In the genomic region with DNA sequence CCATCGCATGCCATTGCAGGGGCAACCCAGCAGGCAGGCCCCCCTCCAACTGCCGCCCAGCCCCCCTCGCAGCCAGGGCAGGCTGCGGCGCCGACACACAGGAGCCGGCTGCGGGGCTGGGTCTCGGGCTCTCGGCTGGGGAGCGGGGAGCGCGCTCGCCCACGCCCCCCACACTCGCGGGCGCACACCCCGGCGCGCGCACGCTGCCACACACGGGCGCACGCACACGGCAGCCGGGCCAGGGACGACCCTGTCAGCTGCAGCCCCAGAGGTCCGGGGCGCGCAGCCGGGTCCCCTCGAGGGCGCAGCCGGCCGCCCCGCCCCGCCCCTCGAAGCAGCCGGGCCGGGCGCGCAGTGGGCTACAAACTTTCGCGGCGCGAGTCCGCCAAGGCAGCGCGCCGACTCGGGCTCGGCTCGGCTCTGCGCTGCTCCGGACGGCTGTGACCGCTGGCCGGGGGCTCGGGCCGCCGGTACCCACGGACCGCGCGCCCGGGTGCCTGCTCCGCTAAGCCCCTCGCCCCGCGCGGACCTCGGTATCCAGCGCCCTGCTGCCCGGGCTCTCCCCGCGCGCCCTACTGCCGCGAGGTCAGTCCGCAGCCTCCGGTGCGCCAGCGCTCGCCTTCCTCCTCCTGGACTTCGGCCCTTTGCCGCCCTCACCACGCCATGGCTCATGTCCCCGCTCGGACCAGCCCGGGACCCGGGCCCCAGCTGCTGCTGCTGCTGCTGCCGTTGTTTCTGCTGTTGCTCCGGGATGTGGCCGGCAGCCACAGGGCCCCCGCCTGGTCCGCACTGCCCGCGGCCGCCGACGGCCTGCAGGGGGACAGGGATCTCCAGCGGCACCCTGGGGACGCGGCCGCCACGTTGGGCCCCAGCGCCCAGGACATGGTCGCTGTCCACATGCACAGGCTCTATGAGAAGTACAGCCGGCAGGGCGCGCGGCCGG, we compare ENCODE assay signal across 1 cellular context.
TF ChIP-seq lines count a peak whose summit lies in the region.

A gene with protein sequence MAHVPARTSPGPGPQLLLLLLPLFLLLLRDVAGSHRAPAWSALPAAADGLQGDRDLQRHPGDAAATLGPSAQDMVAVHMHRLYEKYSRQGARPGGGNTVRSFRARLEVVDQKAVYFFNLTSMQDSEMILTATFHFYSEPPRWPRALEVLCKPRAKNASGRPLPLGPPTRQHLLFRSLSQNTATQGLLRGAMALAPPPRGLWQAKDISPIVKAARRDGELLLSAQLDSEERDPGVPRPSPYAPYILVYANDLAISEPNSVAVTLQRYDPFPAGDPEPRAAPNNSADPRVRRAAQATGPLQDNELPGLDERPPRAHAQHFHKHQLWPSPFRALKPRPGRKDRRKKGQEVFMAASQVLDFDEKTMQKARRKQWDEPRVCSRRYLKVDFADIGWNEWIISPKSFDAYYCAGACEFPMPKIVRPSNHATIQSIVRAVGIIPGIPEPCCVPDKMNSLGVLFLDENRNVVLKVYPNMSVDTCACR (plus strand): TSS at position 209 of the 943 bp plus-strand sequence. CDS start 455 bp downstream, at position 664.

TF ChIP-seq in HepG2, 621 proteins besides CTCF, POLR2A, EP300 and RAD21 (continued from another document):
- TF ChIP-seq, protein P1, sequence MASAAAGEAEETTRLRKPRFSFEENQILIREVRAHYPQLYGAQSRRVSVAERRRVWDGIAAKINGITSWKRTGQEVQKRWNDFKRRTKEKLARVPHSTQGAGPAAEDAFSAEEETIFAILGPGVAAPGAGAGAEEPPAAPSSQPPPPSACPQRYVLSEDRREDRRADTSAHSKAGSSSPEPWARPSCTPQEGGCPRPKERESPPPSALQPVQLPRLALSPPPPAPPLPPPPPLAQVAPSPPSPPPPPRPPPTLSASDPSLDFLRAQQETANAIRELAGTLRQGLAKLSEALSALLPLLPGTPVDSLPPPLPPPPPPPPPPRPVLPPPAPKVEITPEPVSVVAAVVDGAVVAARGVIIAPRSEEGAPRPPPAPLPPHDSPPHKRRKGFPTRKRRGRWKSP (CRISPR knock-in tag; IDR thresholded peaks at IDR 0.05): no peak
- TF ChIP-seq HOXA3 (CRISPR knock-in tag; IDR thresholded peaks at IDR 0.05): peak; percentile 15; the same call in 1 of the 2 replicates
- TF ChIP-seq HNF4A (CRISPR knock-in tag; IDR thresholded peaks at IDR 0.05): peak; percentile 68
- no peak for TF ChIP-seq ZNF264 (CRISPR knock-in tag; IDR thresholded peaks at IDR 0.05)
- TF ChIP-seq, protein P2, sequence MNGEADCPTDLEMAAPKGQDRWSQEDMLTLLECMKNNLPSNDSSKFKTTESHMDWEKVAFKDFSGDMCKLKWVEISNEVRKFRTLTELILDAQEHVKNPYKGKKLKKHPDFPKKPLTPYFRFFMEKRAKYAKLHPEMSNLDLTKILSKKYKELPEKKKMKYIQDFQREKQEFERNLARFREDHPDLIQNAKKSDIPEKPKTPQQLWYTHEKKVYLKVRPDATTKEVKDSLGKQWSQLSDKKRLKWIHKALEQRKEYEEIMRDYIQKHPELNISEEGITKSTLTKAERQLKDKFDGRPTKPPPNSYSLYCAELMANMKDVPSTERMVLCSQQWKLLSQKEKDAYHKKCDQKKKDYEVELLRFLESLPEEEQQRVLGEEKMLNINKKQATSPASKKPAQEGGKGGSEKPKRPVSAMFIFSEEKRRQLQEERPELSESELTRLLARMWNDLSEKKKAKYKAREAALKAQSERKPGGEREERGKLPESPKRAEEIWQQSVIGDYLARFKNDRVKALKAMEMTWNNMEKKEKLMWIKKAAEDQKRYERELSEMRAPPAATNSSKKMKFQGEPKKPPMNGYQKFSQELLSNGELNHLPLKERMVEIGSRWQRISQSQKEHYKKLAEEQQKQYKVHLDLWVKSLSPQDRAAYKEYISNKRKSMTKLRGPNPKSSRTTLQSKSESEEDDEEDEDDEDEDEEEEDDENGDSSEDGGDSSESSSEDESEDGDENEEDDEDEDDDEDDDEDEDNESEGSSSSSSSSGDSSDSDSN (CRISPR knock-in tag; IDR thresholded peaks at IDR 0.05): peak; percentile 66
- TF ChIP-seq GABPB1 (CRISPR knock-in tag; IDR thresholded peaks at IDR 0.05): peak; percentile 28; the same call in 1 of the 2 replicates
- TF ChIP-seq CEBPB (IDR thresholded peaks at IDR 0.05; ENCODE audit: borderline replicate concordance, low read depth, low read length): no peak
- peak; percentile 41 for TF ChIP-seq XRCC5 (optimal IDR thresholded peaks at IDR 0.05; ENCODE audit: low read length)
- no peak for TF ChIP-seq HIVEP1 (CRISPR knock-in tag; IDR thresholded peaks at IDR 0.05)
- TF ChIP-seq, protein P3, sequence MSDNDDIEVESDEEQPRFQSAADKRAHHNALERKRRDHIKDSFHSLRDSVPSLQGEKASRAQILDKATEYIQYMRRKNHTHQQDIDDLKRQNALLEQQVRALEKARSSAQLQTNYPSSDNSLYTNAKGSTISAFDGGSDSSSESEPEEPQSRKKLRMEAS (IDR thresholded peaks at IDR 0.05): 0 out of 2 replicates have a peak, but pooled peaks have one; percentile 22
- TF ChIP-seq HNF4G (IDR thresholded peaks at IDR 0.05; ENCODE audit: borderline replicate concordance, low read depth, low read length): peak; percentile 50; the same call in 1 of the 2 replicates
- peak; percentile 41; the same call in 1 of the 2 replicates for TF ChIP-seq HNF4G (CRISPR knock-in tag; IDR thresholded peaks at IDR 0.05; ENCODE audit: borderline replicate concordance, low read depth)
- peak; percentile 63 for TF ChIP-seq ZNF777 (CRISPR knock-in tag; IDR thresholded peaks at IDR 0.05)
- no peak for TF ChIP-seq SOX13 (IDR thresholded peaks at IDR 0.05)
- TF ChIP-seq SOX13 (CRISPR knock-in tag; conservative IDR thresholded peaks at IDR 0.05 in 1 of 2, IDR thresholded peaks at IDR 0.05 in 1 of 2): no peak
- TF ChIP-seq, protein P4, sequence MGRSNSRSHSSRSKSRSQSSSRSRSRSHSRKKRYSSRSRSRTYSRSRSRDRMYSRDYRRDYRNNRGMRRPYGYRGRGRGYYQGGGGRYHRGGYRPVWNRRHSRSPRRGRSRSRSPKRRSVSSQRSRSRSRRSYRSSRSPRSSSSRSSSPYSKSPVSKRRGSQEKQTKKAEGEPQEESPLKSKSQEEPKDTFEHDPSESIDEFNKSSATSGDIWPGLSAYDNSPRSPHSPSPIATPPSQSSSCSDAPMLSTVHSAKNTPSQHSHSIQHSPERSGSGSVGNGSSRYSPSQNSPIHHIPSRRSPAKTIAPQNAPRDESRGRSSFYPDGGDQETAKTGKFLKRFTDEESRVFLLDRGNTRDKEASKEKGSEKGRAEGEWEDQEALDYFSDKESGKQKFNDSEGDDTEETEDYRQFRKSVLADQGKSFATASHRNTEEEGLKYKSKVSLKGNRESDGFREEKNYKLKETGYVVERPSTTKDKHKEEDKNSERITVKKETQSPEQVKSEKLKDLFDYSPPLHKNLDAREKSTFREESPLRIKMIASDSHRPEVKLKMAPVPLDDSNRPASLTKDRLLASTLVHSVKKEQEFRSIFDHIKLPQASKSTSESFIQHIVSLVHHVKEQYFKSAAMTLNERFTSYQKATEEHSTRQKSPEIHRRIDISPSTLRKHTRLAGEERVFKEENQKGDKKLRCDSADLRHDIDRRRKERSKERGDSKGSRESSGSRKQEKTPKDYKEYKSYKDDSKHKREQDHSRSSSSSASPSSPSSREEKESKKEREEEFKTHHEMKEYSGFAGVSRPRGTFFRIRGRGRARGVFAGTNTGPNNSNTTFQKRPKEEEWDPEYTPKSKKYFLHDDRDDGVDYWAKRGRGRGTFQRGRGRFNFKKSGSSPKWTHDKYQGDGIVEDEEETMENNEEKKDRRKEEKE (IDR thresholded peaks at IDR 0.05): no peak
- no peak for TF ChIP-seq RAD51 (IDR thresholded peaks at IDR 0.05; ENCODE audit: borderline replicate concordance)
- no peak for TF ChIP-seq ZNF572 (CRISPR knock-in tag; IDR thresholded peaks at IDR 0.05)
- TF ChIP-seq ZFYVE20 (CRISPR knock-in tag; IDR thresholded peaks at IDR 0.05; ENCODE audit: borderline replicate concordance, low read depth): no peak
- TF ChIP-seq, protein P5, sequence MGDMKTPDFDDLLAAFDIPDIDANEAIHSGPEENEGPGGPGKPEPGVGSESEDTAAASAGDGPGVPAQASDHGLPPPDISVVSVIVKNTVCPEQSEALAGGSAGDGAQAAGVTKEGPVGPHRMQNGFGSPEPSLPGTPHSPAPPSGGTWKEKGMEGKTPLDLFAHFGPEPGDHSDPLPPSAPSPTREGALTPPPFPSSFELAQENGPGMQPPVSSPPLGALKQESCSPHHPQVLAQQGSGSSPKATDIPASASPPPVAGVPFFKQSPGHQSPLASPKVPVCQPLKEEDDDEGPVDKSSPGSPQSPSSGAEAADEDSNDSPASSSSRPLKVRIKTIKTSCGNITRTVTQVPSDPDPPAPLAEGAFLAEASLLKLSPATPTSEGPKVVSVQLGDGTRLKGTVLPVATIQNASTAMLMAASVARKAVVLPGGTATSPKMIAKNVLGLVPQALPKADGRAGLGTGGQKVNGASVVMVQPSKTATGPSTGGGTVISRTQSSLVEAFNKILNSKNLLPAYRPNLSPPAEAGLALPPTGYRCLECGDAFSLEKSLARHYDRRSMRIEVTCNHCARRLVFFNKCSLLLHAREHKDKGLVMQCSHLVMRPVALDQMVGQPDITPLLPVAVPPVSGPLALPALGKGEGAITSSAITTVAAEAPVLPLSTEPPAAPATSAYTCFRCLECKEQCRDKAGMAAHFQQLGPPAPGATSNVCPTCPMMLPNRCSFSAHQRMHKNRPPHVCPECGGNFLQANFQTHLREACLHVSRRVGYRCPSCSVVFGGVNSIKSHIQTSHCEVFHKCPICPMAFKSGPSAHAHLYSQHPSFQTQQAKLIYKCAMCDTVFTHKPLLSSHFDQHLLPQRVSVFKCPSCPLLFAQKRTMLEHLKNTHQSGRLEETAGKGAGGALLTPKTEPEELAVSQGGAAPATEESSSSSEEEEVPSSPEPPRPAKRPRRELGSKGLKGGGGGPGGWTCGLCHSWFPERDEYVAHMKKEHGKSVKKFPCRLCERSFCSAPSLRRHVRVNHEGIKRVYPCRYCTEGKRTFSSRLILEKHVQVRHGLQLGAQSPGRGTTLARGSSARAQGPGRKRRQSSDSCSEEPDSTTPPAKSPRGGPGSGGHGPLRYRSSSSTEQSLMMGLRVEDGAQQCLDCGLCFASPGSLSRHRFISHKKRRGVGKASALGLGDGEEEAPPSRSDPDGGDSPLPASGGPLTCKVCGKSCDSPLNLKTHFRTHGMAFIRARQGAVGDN (CRISPR knock-in tag; IDR thresholded peaks at IDR 0.05): peak; percentile 46
- TF ChIP-seq RXRA (CRISPR knock-in tag; IDR thresholded peaks at IDR 0.05): no peak
- TF ChIP-seq ZFY (CRISPR knock-in tag; IDR thresholded peaks at IDR 0.05): peak; percentile 19; the same call in 1 of the 2 replicates
- TF ChIP-seq, protein P6, sequence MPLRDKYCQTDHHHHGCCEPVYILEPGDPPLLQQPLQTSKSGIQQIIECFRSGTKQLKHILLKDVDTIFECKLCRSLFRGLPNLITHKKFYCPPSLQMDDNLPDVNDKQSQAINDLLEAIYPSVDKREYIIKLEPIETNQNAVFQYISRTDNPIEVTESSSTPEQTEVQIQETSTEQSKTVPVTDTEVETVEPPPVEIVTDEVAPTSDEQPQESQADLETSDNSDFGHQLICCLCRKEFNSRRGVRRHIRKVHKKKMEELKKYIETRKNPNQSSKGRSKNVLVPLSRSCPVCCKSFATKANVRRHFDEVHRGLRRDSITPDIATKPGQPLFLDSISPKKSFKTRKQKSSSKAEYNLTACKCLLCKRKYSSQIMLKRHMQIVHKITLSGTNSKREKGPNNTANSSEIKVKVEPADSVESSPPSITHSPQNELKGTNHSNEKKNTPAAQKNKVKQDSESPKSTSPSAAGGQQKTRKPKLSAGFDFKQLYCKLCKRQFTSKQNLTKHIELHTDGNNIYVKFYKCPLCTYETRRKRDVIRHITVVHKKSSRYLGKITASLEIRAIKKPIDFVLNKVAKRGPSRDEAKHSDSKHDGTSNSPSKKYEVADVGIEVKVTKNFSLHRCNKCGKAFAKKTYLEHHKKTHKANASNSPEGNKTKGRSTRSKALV (CRISPR knock-in tag; IDR thresholded peaks at IDR 0.05): peak; percentile 98
